8 cellular contexts compared by ENCODE assay signal in the genomic region with DNA sequence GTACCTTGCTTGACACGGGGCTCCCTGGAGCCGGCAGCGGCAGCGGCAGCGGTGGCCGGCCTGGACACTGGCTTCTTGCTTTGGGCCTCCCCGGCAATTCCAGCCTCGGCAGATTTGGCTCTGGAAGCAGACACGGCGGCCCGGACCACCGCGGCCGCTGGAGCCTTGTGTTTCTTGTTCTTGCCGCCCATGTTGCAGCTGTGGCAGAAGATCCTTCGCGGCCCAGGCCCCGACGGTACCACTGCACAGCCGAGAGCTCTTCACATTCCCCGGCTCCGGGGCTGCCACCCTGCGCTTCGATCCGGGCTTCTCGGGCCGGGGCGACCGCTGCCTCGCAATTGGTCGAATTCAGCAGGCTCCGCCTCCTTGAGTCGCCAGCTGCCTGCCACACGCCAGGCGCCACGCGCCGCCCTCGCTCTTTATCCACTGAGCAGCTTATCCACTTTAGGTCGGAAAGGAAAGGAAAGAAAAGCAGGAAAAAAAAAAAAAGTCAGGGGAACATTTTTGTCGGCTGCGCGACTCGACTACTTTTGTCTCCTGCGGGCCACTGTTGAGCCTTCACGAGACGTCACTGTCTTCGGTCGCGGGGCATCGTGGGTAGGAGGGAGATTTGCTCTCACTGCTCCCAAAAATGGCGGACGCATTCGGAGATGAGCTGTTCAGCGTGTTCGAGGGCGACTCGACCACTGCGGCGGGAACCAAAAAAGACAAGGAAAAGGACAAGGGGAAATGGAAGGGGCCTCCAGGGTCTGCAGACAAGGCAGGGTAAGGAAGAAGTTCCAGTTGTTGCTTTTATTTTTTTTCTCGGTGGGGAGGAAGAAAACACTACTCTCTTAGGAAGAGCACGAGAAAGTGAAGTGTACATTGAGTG. TPM values are rescaled to one million over a fixed set of nuclear protein-coding genes. Genes with fewer than 3 reads are reported as not detected.
A peak's percentile ranks its signal among the peaks of the same experiment; 100 is the strongest.
DNase-seq lines count a peak whose midpoint lies in the region; ATAC-seq and TF ChIP-seq lines count a peak whose summit lies in the region.

A gene with protein sequence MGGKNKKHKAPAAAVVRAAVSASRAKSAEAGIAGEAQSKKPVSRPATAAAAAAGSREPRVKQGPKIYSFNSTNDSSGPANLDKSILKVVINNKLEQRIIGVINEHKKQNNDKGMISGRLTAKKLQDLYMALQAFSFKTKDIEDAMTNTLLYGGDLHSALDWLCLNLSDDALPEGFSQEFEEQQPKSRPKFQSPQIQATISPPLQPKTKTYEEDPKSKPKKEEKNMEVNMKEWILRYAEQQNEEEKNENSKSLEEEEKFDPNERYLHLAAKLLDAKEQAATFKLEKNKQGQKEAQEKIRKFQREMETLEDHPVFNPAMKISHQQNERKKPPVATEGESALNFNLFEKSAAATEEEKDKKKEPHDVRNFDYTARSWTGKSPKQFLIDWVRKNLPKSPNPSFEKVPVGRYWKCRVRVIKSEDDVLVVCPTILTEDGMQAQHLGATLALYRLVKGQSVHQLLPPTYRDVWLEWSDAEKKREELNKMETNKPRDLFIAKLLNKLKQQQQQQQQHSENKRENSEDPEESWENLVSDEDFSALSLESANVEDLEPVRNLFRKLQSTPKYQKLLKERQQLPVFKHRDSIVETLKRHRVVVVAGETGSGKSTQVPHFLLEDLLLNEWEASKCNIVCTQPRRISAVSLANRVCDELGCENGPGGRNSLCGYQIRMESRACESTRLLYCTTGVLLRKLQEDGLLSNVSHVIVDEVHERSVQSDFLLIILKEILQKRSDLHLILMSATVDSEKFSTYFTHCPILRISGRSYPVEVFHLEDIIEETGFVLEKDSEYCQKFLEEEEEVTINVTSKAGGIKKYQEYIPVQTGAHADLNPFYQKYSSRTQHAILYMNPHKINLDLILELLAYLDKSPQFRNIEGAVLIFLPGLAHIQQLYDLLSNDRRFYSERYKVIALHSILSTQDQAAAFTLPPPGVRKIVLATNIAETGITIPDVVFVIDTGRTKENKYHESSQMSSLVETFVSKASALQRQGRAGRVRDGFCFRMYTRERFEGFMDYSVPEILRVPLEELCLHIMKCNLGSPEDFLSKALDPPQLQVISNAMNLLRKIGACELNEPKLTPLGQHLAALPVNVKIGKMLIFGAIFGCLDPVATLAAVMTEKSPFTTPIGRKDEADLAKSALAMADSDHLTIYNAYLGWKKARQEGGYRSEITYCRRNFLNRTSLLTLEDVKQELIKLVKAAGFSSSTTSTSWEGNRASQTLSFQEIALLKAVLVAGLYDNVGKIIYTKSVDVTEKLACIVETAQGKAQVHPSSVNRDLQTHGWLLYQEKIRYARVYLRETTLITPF (N-terminal part only) (minus strand): TSS at position 312 of the 871 bp plus-strand sequence. CDS start 121 bp downstream, at position 191.
A gene (plus strand): TSS at position 607 of the 871 bp plus-strand sequence. CDS start 25 bp downstream, at position 632.

- peaks cover 16% of the 10 kb centered on the region; the same call in 1 of the 2 replicates for H3F3A ChIP-seq in PC-9 (ENCODE audit: insufficient read depth, low read depth)

- H3K27ac ChIP-seq in PC-9, result peak within 1 kb of the TSS; percentile 85

- DNase-seq in DMS53 treated with DMSO at 0.1 percent for 48 hours (lab: John Stamatoyannopoulos, UW; ENCODE audit: unreplicated experiment) (peak; percentile 97), KBM-7 (peak; percentile 92), PC-9 (peak; percentile 82 to 88)
- peak; percentile 88 for DNase-seq in activated T-cell treated with anti-CD3 and anti-CD28 coated beads, Interleukin-2, amount 50 U/mL, for 1 hour
- DNase-seq in stimulated activated CD8-positive, alpha-beta memory T cell treated with anti-CD3 and anti-CD28 coated beads, Interleukin-7, amount 100 ng/mL, for 1 hour (ENCODE audit: low read depth in 2 of 2), result peak; percentile 78 to 80

- no peak for TF ChIP-seq CTCF in PC-9 (conservative IDR thresholded peaks at IDR 0.05)

- CTCF ChIA-PET in PC-9 (lab: Charles Lee), result interaction anchor here (0.7 to 1.2 kb wide), 5 partner anchors 18 to 135 kb away, joined by 3 to 8 read pairs (median 3); a partner anchor contains a TSS

- in situ Hi-C loops in KBM-7 (cut with MboI; ENCODE audit: low pct_unique_long_range_greater_than_20kb, low sequenced_read_pairs), result no loop called here

- peaks cover 40% of the 10 kb centered on the region for H3K4me1 ChIP-seq in PC-9 (replicated peaks; ENCODE audit: insufficient read depth)
- peaks cover 24% of the 10 kb centered on the region for H3K4me1 ChIP-seq in mucosa of stomach (ENCODE audit: control insufficient read depth, insufficient read depth, low read length)

- H3K9me3 ChIP-seq in PC-9 (ENCODE audit: insufficient read depth, low read depth) (no peaks in the 10 kb centered on the region), mucosa of stomach (ENCODE audit: control insufficient read depth, low read length) (no peaks in the 10 kb centered on the region)

- H3K27me3 ChIP-seq in PC-9 (ENCODE audit: insufficient read depth, low read depth) (no peaks in the 10 kb centered on the region), mucosa of stomach (ENCODE audit: control insufficient read depth, insufficient read depth, low read length) (no peaks in the 10 kb centered on the region)

- no peaks in the 10 kb centered on the region for H3K36me3 ChIP-seq in PC-9 (ENCODE audit: low read depth)
- H3K36me3 ChIP-seq in mucosa of stomach (ENCODE audit: control insufficient read depth, insufficient read depth, low read length), result no peaks in the 10 kb centered on the region

- H3K4me3 ChIP-seq in PC-9 (peak within 1 kb of the TSS; percentile 96), mucosa of stomach (ENCODE audit: low read length) (peak within 1 kb of the TSS; percentile 66)

- POLR2A ChIA-PET in PC-9 (lab: Charles Lee; ENCODE audit: unreplicated experiment), result interaction anchor here (0.6 to 0.7 kb wide), 5 partner anchors 293 to 1602 kb away, joined by 3 to 6 read pairs (median 4); no protein-coding TSS in a partner anchor

- H3K4me2 ChIP-seq in PC-9, result peak within 1 kb of the TSS; percentile 82

- no TSS peak for BruUV-seq in PC-9 (replicated peaks; lab: Mats Ljungman, UMichigan)

- ATAC-seq in GM21723 (IDR thresholded peaks at IDR 0.05; ENCODE audit: unreplicated experiment) (peak; percentile 94), esophagus mucosa (peak; percentile 90)

- H4K20me1 ChIP-seq in PC-9 (ENCODE audit: insufficient read depth), result no peaks in the 10 kb centered on the region; the same call in none of the 2 replicates

- peak within 1 kb of the TSS; percentile 87 for H3K9ac ChIP-seq in mucosa of stomach (ENCODE audit: low read length)

- intact Hi-C loops in PC-9 (cut with micrococcal nuclease; ENCODE audit: unreplicated experiment), result loop anchor here (2.0 kb wide), 2 partner anchors 75 to 135 kb away; a partner anchor contains a TSS

- H3K79me2 ChIP-seq in PC-9 (ENCODE audit: low read depth), result peaks cover 89% of the 10 kb centered on the region

- H3K9me2 ChIP-seq in PC-9 (ENCODE audit: insufficient read depth), result no peaks in the 10 kb centered on the region

- H2AFZ ChIP-seq in PC-9, result peak within 1 kb of the TSS; percentile 92

RNA-seq across cellular contexts. Expression of the first gene that starts in this region (rescaled TPM):
- total RNA-seq in PC-9 (2021) (11.1 and 16.5 TPM in 2 replicates), esophagus mucosa (18.2 TPM)

RNA-seq across cellular contexts. Expression of the second gene that starts in this region (rescaled TPM):
- 51.7 and 56.7 TPM in 2 replicates for total RNA-seq in PC-9 (2021)
- 42.2 TPM for total RNA-seq in esophagus mucosa

Comparison
In these comparisons a context has a peak if more than half of its experiments do, and no peak if none do; other contexts are left out.
1. Peak in every context shown above with its lines: DNase-seq, ATAC-seq, H3K4me3 ChIP-seq and H3K27ac ChIP-seq.